Comparison of ENCODE assay signal across 13 cellular contexts in genomic region chr7:64875658-64876406, GRCh38.
"Had no signal": no experiment of that assay in that cellular context is flagged by ENCODE, and none has a peak within 500 bp of the region (broad histone marks: within the 10 kb centered on the region; RNA-seq: fewer than 3 reads in every experiment).

No MANE protein-coding gene starts in this region.

- H3K4me3 Mint-ChIP-seq: activated T-cell treated with anti-CD3 and anti-CD28 coated beads, Interleukin-2, amount 50 U/mL, for 24 hours; central memory CD8-positive, alpha-beta T cell; neural crest cell had no signal

- H3K4me1 Mint-ChIP-seq: neural crest cell had no signal

- H3K9me3 Mint-ChIP-seq: central memory CD8-positive, alpha-beta T cell had no signal

- H3K27ac Mint-ChIP-seq: activated T-cell treated with anti-CD3 and anti-CD28 coated beads, Interleukin-2, amount 50 U/mL, for 24 hours; activated T-helper 2 cell treated with anti-CD3 and anti-CD28 coated beads, Interferon-gamma antibody, Interleukin-2, Interleukin-4, amounts not matched to agents 10 μg/mL and 5 μg/mL and 100 μg/mL, durations not matched to agents 14 hours and 24 hours and 36 hours had no signal

- H3K9me3 ChIP-seq: ascending aorta, gastrocnemius medialis, right lobe of liver had no signal

- ATAC-seq: activated CD4-positive, CD25-positive, alpha-beta regulatory T cell treated with anti-CD3 and anti-CD28 coated beads, Interleukin-2, amount 50 U/mL, for 24 hours; gastrocnemius medialis; right lobe of liver had no signal

- DNase-seq: activated CD4-positive, alpha-beta T cell treated with anti-CD3 and anti-CD28 coated beads, Interleukin-2, amount 50 U/mL, for 1 hour; activated naive CD4-positive, alpha-beta T cell treated with anti-CD3 and anti-CD28 coated beads, Interleukin-2, amount 50 U/mL, for 16 hours; activated T-cell treated with anti-CD3 and anti-CD28 coated beads, Interleukin-2, amount 50 U/mL, for 24 hours; gastrocnemius medialis; left ventricle myocardium inferior; naive B cell; right lobe of liver; stimulated activated CD4-positive, alpha-beta T cell treated with anti-CD3 and anti-CD28 coated beads, Interleukin-4, amount 100 ng/mL, for 1 hour had no signal
